Comparison of ENCODE assay signal across 2 cellular contexts in the genomic region with DNA sequence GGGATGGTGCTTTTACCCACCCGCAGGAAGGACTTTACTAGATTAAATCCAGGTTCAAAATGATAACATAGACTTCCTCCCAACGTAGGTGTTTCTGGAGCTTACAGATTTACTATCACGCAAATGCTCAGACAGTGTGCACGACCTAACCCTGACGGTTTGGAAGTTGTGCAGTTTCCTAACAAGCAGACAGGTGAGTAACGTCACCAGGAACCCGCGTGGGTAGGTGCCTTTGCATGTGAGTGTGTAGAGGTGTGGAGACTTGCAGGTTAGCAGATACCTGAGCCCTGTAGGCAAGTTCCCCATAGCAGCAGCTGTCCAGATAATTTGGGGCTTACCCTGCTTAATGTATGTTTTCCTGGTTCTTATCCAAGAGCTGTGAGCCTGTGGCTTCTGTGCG. TPM values are rescaled to one million over a fixed set of nuclear protein-coding genes. Genes with fewer than 3 reads are reported as not detected.
"Had no signal": no experiment of that assay in that cellular context is flagged by ENCODE, and none has a peak within 500 bp of the region (broad histone marks: within the 10 kb centered on the region; RNA-seq: fewer than 3 reads in every experiment).

No MANE protein-coding gene starts in this region.

RNA-seq across cellular contexts. Expression of gene GPR31, which starts 29.5 kb away (rescaled TPM):
- total RNA-seq: G401, GM12878 had no signal
